ENCODE assay signal across 8 cellular contexts in genomic region chr20:58388882-58389323, GRCh38. TPM values are rescaled to one million over a fixed set of nuclear protein-coding genes. Genes with fewer than 3 reads are reported as not detected.
DNase-seq lines count a peak whose midpoint lies in the region; FAIRE-seq and TF ChIP-seq lines count a peak whose summit lies in the region.

Gene VAPB (plus strand): TSS chr20:58389229. CDS start chr20:58389460, 231 bp downstream.

- H3K9me3 ChIP-seq in MM.1S (replicated peaks; ENCODE audit: insufficient read depth, low read length) (no peaks in the 10 kb centered on the region), neural progenitor cell (ENCODE audit: low read depth) (no peaks in the 10 kb centered on the region), stomach smooth muscle (ENCODE audit: control insufficient read depth in 2 of 2, low read length in 2 of 2) (no peaks in the 10 kb centered on the region)

- FAIRE-seq in G401.6 (lab: Jason Lieb, UNC): peak; percentile 13

- H3K36me3 ChIP-seq in MM.1S (replicated peaks; ENCODE audit: insufficient read depth, low read length) (no peaks in the 10 kb centered on the region), neural progenitor cell (no peaks in the 10 kb centered on the region), stomach smooth muscle (ENCODE audit: control insufficient read depth in 2 of 2, insufficient read depth in 2 of 2, low read length in 2 of 2) (no peaks in the 10 kb centered on the region)

- H3K4me3 ChIP-seq in MM.1S (ENCODE audit: low read length): peak within 1 kb of the TSS; percentile 84
- peak within 1 kb of the TSS; percentile 95 for H3K4me3 ChIP-seq in fibroblast of villous mesenchyme (ENCODE audit: low read depth, low read length)
- H3K4me3 ChIP-seq in neural progenitor cell: peak within 1 kb of the TSS; percentile 71
- peak within 1 kb of the TSS; percentile 94 to 97 for H3K4me3 ChIP-seq in stomach smooth muscle (ENCODE audit: low read length in 2 of 2)

- H3K27me3 ChIP-seq in MM.1S (replicated peaks; ENCODE audit: insufficient read depth, low read length) (no peaks in the 10 kb centered on the region), neural progenitor cell (no peaks in the 10 kb centered on the region), stomach smooth muscle (ENCODE audit: control insufficient read depth in 1 of 2, insufficient read depth in 2 of 2, low read length in 2 of 2) (no peaks in the 10 kb centered on the region)

- H3K27me3 Mint-ChIP-seq in neural progenitor cell (ENCODE audit: insufficient read depth, low read depth): peaks cover 9% of the 10 kb centered on the region

- H2AFZ ChIP-seq in MM.1S (ENCODE audit: low read length) (peak within 1 kb of the TSS; percentile 76; the same call in 1 of the 2 replicates), neural progenitor cell (replicated peaks) (peak within 1 kb of the TSS; percentile 72)

- H3K4me1 Mint-ChIP-seq in neural progenitor cell: peaks cover 20% of the 10 kb centered on the region

- peak within 1 kb of the TSS; percentile 97 for H3K9ac ChIP-seq in MM.1S (ENCODE audit: low read length)
- peak within 1 kb of the TSS; percentile 58 for H3K9ac ChIP-seq in neural progenitor cell
- peak within 1 kb of the TSS; percentile 93 to 94 for H3K9ac ChIP-seq in stomach smooth muscle (ENCODE audit: low read length in 2 of 2)

- H3K4me1 ChIP-seq in MM.1S (ENCODE audit: low read length) (peaks cover 7% of the 10 kb centered on the region), neural progenitor cell (peaks cover 14% of the 10 kb centered on the region), stomach smooth muscle (ENCODE audit: control insufficient read depth, insufficient read depth, low read length) (peaks cover 19% of the 10 kb centered on the region)

- H3K4me2 ChIP-seq in MM.1S (ENCODE audit: low read depth, low read length): peak within 1 kb of the TSS; percentile 72
- H3K4me2 ChIP-seq in neural progenitor cell: peak within 1 kb of the TSS; percentile 96

- H4K20me1 ChIP-seq in MM.1S (ENCODE audit: insufficient read depth, low read length) (peaks cover 2% of the 10 kb centered on the region; the same call in 1 of the 2 replicates), neural progenitor cell (ENCODE audit: low read depth) (peaks cover 44% of the 10 kb centered on the region)

- DNase-seq in HCEC 1CT (peak; percentile 94), MM.1S (peak; percentile 97), SIG-M5 treated with dmso at 0.1 percent for 504 hours (lab: John Stamatoyannopoulos, UW; ENCODE audit: unreplicated experiment) (peak; percentile 97), activated gamma-delta T cell treated with Interleukin-2 at 50 U/mL for 16 hours (peak; percentile 97), fibroblast of villous mesenchyme (ENCODE audit: low read depth) (peak; percentile 96), neural progenitor cell (ENCODE audit: low spot score) (peak; percentile 98)

- H3K27ac ChIP-seq in MM.1S (ENCODE audit: low read length): peak within 1 kb of the TSS; percentile 76; the same call in 1 of the 2 replicates
- peak within 1 kb of the TSS; percentile 54 for H3K27ac ChIP-seq in neural progenitor cell
- peak within 1 kb of the TSS; percentile 87 for H3K27ac ChIP-seq in stomach smooth muscle (ENCODE audit: low read length)

- peak within 1 kb of the TSS; percentile 93 for H3K4me3 Mint-ChIP-seq in neural progenitor cell

- no peaks in the 10 kb centered on the region for H3K9me3 Mint-ChIP-seq in neural progenitor cell

- H3F3A ChIP-seq in MM.1S (ENCODE audit: insufficient read depth, low read length): no peaks in the 10 kb centered on the region
- peaks cover 3% of the 10 kb centered on the region for H3F3A ChIP-seq in neural progenitor cell (ENCODE audit: low read depth)

- TF ChIP-seq CTCF in MM.1S (IDR thresholded peaks at IDR 0.05; ENCODE audit: low read length) (no peak), fibroblast of villous mesenchyme (IDR thresholded peaks at IDR 0.05; ENCODE audit: insufficient read depth, low read depth, low read length) (no peak), neural progenitor cell (IDR thresholded peaks at IDR 0.05) (no peak)

- peak within 1 kb of the TSS; percentile 97 for H3K27ac Mint-ChIP-seq in neural progenitor cell

- H3K9me2 ChIP-seq in MM.1S (replicated peaks; ENCODE audit: insufficient read depth, low read length): no peaks in the 10 kb centered on the region

- H3K79me2 ChIP-seq in MM.1S (ENCODE audit: low read length) (peaks cover 47% of the 10 kb centered on the region), neural progenitor cell (ENCODE audit: low read depth) (peaks cover 50% of the 10 kb centered on the region)

- H3K36me3 Mint-ChIP-seq in neural progenitor cell: peaks cover 27% of the 10 kb centered on the region

RNA-seq across cellular contexts. Expression of gene VAPB, which starts in this region (rescaled TPM):
- total RNA-seq in fibroblast of villous mesenchyme: 12.2 and 15.1 TPM in 2 replicates
- total RNA-seq in neural progenitor cell (ENCODE audit: low replicate concordance): 26.0 and 31.9 TPM in 2 replicates

Comparison
In these comparisons a context has a peak if more than half of its experiments do, and no peak if none do; other contexts are left out.
1. Peak in every context shown above with its lines: DNase-seq, H3K4me3 ChIP-seq and H3K27ac ChIP-seq.